ENCODE assay signal across 22 cellular contexts in genomic region chr11:14687456-14687855, GRCh38.
"Had no signal": no experiment of that assay in that cellular context is flagged by ENCODE, and none has a peak within 500 bp of the region (broad histone marks: within the 10 kb centered on the region; RNA-seq: fewer than 3 reads in every experiment).

No MANE protein-coding gene starts in this region.

- H3K4me1 Mint-ChIP-seq: nephron progenitor cell, WTC11 had no signal

- H3K4me3 ChIP-seq: lower lobe of right lung, mucosa of descending colon, right lobe of liver, skin epidermis, thyroid gland, upper lobe of right lung had no signal

- DNase-seq: activated naive CD8-positive, alpha-beta T cell treated with anti-CD3 and anti-CD28 coated beads for 36 hours; activated T-cell treated with anti-CD3 and anti-CD28 coated beads, Interleukin-2, amount 50 U/mL, for 24 hours; cerebellar nuclear complex; cortex of kidney; foreskin fibroblast; kidney; lower lobe of right lung; mesendoderm; mucosa of descending colon; nephron progenitor cell; occipital lobe; posterior cingulate gyrus; right lobe of liver; stimulated activated CD4-positive, alpha-beta T cell treated with anti-CD3 and anti-CD28 coated beads, Interleukin-1b, Interleukin-23, amount 100 ng/mL, for 48 hours; substantia nigra; T-helper 9 cell; thyroid gland; upper lobe of right lung had no signal

- ATAC-seq: activated T-helper 17 cell treated with anti-CD3 and anti-CD28 coated beads, Interleukin-2, amount 50 U/mL, for 72 hours; lower lobe of right lung; upper lobe of right lung; WTC11 had no signal

- H3K36me3 ChIP-seq: lower lobe of right lung, right lobe of liver, thyroid gland, upper lobe of right lung had no signal

- H3K4me1 ChIP-seq: lower lobe of right lung, right lobe of liver, thyroid gland, upper lobe of right lung had no signal

- H3K4me3 Mint-ChIP-seq: activated naive CD8-positive, alpha-beta T cell treated with anti-CD3 and anti-CD28 coated beads for 36 hours; activated T-cell treated with anti-CD3 and anti-CD28 coated beads, Interleukin-2, amount 50 U/mL, for 24 hours; nephron progenitor cell; stimulated activated naive CD8-positive, alpha-beta T cell treated with anti-CD3 and anti-CD28 coated beads, Interleukin-15, Interleukin-2, amounts not matched to agents 100 ng/mL and 50 ng/mL, for 24 hours; WTC11 had no signal

- H3K27me3 ChIP-seq: right lobe of liver, thyroid gland, upper lobe of right lung had no signal

- H3K9me3 ChIP-seq: lower lobe of right lung, mucosa of descending colon, right lobe of liver, thyroid gland, upper lobe of right lung had no signal

- H3K27ac Mint-ChIP-seq: activated T-cell treated with anti-CD3 and anti-CD28 coated beads, Interleukin-2, amount 50 U/mL, for 24 hours; nephron progenitor cell; stimulated activated naive CD8-positive, alpha-beta T cell treated with anti-CD3 and anti-CD28 coated beads, Interleukin-15, Interleukin-2, amounts not matched to agents 100 ng/mL and 50 ng/mL, for 24 hours; WTC11 had no signal

- H3K27me3 Mint-ChIP-seq: activated naive CD8-positive, alpha-beta T cell treated with anti-CD3 and anti-CD28 coated beads for 36 hours; activated T-cell treated with anti-CD3 and anti-CD28 coated beads, Interleukin-2, amount 50 U/mL, for 24 hours; activated T-helper 17 cell treated with anti-CD3 and anti-CD28 coated beads, Interleukin-2, amount 50 U/mL, for 72 hours; stimulated activated naive CD8-positive, alpha-beta T cell treated with anti-CD3 and anti-CD28 coated beads, Interleukin-15, Interleukin-2, amounts not matched to agents 100 ng/mL and 50 ng/mL, for 24 hours had no signal

- H3K27ac ChIP-seq: lower lobe of right lung, right lobe of liver, skin epidermis, thyroid gland, upper lobe of right lung had no signal
